ENCODE assay signal across 12 cellular contexts in the genomic region with DNA sequence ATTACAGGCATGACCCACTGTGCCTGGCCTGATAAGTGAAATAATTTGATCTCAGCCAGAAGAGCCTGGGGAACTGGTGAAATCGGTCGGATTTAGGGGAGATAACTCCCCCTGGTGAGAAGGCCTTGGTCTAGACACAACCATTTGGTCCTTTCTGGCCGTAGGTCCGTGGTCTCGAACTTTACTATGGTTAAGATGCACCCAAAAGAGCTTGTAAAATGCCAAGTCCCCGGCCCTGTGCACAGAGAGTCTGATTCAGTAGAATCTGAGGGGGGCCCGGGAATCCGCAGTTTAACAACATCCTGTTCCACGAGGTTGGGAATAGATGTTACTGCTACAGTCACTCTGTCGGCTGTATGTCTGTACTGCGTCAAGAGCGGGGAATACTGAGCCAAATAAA.
DNase-seq lines count a peak whose midpoint lies in the region; TF ChIP-seq lines count a peak whose summit lies in the region.
"Had no signal": no experiment of that assay in that cellular context is flagged by ENCODE, and none has a peak within 500 bp of the region (broad histone marks: within the 10 kb centered on the region; RNA-seq: fewer than 3 reads in every experiment).

No MANE protein-coding gene starts in this region.

- no peak overlapping the region for H3K27ac Mint-ChIP-seq in activated naive CD4-positive, alpha-beta T cell treated with anti-CD3 and anti-CD28 coated beads, Interleukin-2, amount 10 ng/mL, durations not matched to agents 7 days and 5 days
- H3K27ac Mint-ChIP-seq: IgD-negative memory B cell had no signal

- CTCF ChIA-PET in activated naive CD4-positive, alpha-beta T cell treated with anti-CD3 and anti-CD28 coated beads, Interleukin-2, amount 10 ng/mL, durations not matched to agents 7 days and 5 days (lab: Charles Lee) = no interaction called here

- TF ChIP-seq CTCF in AG09309 (IDR thresholded peaks at IDR 0.05; ENCODE audit: control insufficient read depth, insufficient read depth, low read depth, low read length, missing control alignments) (peak; percentile 6), VCaP (conservative IDR thresholded peaks at IDR 0.05) (no peak), fibroblast of pulmonary artery (IDR thresholded peaks at IDR 0.05; ENCODE audit: low read length, missing control alignments) (no peak)

- H3K36me3 Mint-ChIP-seq in activated naive CD4-positive, alpha-beta T cell treated with anti-CD3 and anti-CD28 coated beads, Interleukin-2, amount 10 ng/mL, durations not matched to agents 7 days and 5 days = no peaks in the 10 kb centered on the region
- H3K36me3 Mint-ChIP-seq: IgD-negative memory B cell had no signal

- peak overlapping the region; percentile 100 for H3K27ac ChIP-seq in VCaP
- H3K27ac ChIP-seq: BLaER1 treated with 17β-estradiol and CSF1 and Interleukin-3, amounts not matched to agents 10 nM and 100 nM had no signal

- H3K4me3 ChIP-seq in AG09309 (ENCODE audit: control insufficient read depth, low read depth, low read length) (no peak overlapping the region), fibroblast of pulmonary artery (replicated peaks; ENCODE audit: low read depth, low read length) (no peak overlapping the region)
- H3K4me3 ChIP-seq: BLaER1 treated with 17β-estradiol and CSF1 and Interleukin-3, amounts not matched to agents 10 nM and 100 nM had no signal

- H3K4me3 Mint-ChIP-seq in activated naive CD4-positive, alpha-beta T cell treated with anti-CD3 and anti-CD28 coated beads, Interleukin-2, amount 10 ng/mL, durations not matched to agents 7 days and 5 days = no peak overlapping the region
- H3K4me3 Mint-ChIP-seq: IgD-negative memory B cell had no signal

- no peaks in the 10 kb centered on the region for H3K9me3 Mint-ChIP-seq in activated naive CD4-positive, alpha-beta T cell treated with anti-CD3 and anti-CD28 coated beads, Interleukin-2, amount 10 ng/mL, durations not matched to agents 7 days and 5 days
- H3K9me3 Mint-ChIP-seq: IgD-negative memory B cell had no signal

- intact Hi-C loops in posterior vena cava (cut with DNase I) = no loop called here

- DNase-seq in AG09309 (ENCODE audit: low read depth) (no peak), fibroblast of pulmonary artery (ENCODE audit: low read depth) (peak; percentile 38), posterior vena cava (ENCODE audit: low spot score) (peak; percentile 82), AG08396 (ENCODE audit: low spot score) (no peak), NCI-H128 (lab: John Stamatoyannopoulos, UW; ENCODE audit: unreplicated experiment) (no peak), NOMO-1 treated with dmso at 0.1 percent for 144 hours (lab: John Stamatoyannopoulos, UW; ENCODE audit: unreplicated experiment) (no peak)
- DNase-seq in activated naive CD4-positive, alpha-beta T cell treated with anti-CD3 and anti-CD28 coated beads, Interleukin-2, amount 10 ng/mL, durations not matched to agents 7 days and 5 days = no peak
- DNase-seq: cortex of kidney, NCI-H226 had no signal

- H3K27me3 Mint-ChIP-seq in activated naive CD4-positive, alpha-beta T cell treated with anti-CD3 and anti-CD28 coated beads, Interleukin-2, amount 10 ng/mL, durations not matched to agents 7 days and 5 days = peaks cover 85% of the 10 kb centered on the region

- peaks cover 16% of the 10 kb centered on the region for H3K4me1 Mint-ChIP-seq in activated naive CD4-positive, alpha-beta T cell treated with anti-CD3 and anti-CD28 coated beads, Interleukin-2, amount 10 ng/mL, durations not matched to agents 7 days and 5 days

Comparison
In these comparisons a context has a peak if more than half of its experiments do, and no peak if none do; other contexts are left out.
1. DNase-seq: peak in fibroblast of pulmonary artery (single experiment) and posterior vena cava (single experiment); none in AG09309 (single experiment), AG08396 (single experiment), activated naive CD4-positive, alpha-beta T cell treated with anti-CD3 and anti-CD28 coated beads, Interleukin-2, amount 10 ng/mL, durations not matched to agents 7 days and 5 days (single experiment), NCI-H128 (single experiment) and NOMO-1 treated with dmso at 0.1 percent for 144 hours (single experiment).